In the genomic region with DNA sequence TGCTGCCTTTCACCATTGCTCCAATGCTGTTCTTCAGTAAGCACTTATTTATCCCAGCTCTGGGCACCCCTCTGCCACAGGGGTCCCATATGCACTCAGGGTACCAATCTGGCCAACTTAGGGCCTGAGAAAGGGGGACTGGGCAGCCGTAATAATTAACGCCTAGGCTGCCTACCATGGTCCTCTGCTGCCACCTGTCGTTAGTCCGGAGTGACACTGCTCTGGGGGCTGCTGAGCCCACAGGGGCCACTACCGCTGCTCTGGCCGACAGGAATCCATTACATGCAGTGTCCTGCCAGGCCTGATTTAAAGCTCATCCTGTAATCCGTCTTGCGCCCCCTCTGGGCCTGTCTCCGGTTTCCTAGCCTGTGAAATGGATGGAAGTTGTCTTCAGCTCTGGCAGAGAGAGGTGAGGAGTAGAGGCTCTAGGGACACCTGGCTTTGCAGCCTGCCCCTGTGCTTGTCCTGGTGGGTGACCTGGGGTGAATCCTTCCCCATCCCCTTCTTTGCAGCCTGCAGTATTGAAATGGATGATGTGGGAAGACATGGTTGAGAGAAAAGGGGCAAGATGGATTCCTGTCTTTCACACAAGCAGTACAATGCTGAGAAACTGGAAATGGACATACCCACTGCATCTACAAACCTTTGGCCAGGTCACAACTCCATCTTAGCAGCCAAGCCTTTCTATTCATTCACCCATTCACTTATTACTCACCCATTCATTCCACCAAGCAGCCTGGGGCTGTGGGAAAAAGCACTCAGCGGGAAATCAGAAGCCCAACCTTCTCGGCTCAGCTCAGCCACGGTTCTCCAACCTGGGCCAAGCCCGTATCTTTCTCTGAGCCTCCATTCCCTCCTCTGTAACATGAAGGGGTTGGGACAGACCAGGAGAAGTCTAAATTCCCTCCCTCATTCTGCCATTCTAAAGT, we compare ENCODE assay signal across 8 cellular contexts.
DNase-seq lines count a peak whose midpoint lies in the region; ATAC-seq and TF ChIP-seq lines count a peak whose summit lies in the region.

No MANE protein-coding gene starts in this region.

- no peaks in the 10 kb centered on the region for H3K36me3 ChIP-seq in SJCRH30

- DNase-seq in NCI-H446 (lab: John Stamatoyannopoulos, UW) (peak; percentile 4 to 55), NCI-H446 treated with DMSO at 0.1 percent for 48 hours (lab: John Stamatoyannopoulos, UW) (no peak), SJCRH30 (peak; percentile 62 to 83), astrocyte of the spinal cord (ENCODE audit: low read depth, low spot score) (peak; percentile 1), iPS-NIHi11 (ENCODE audit: low spot score) (peak; percentile 88)
- DNase-seq in stimulated activated CD4-positive, alpha-beta T cell treated with anti-CD3 and anti-CD28 coated beads, Interleukin-1b, Interleukin-23, amount 100 ng/mL, for 48 hours, result peak; percentile 3

- no peaks in the 10 kb centered on the region for H3K9me3 ChIP-seq in SJCRH30 (replicated peaks)

- in situ Hi-C loops in astrocyte of the spinal cord (cut with HindIII; ENCODE audit: low sequenced_read_pairs), result no loop called here

- H3K27me3 ChIP-seq in SJCRH30, result no peaks in the 10 kb centered on the region

- H3K4me3 ChIP-seq in SJCRH30 (no peak overlapping the region), astrocyte of the spinal cord (ENCODE audit: low read depth, low read length) (no peak overlapping the region)

- H3K27ac ChIP-seq in SJCRH30, result no peak overlapping the region

- peak; percentile 58 for TF ChIP-seq CTCF in astrocyte of the spinal cord (IDR thresholded peaks at IDR 0.05; ENCODE audit: low read depth, low read length)

- no peaks in the 10 kb centered on the region for H3K4me1 ChIP-seq in SJCRH30

- peak; percentile 47 for ATAC-seq in HG03108 (IDR thresholded peaks at IDR 0.05; ENCODE audit: unreplicated experiment)
- no peak for ATAC-seq in HG02588 (IDR thresholded peaks at IDR 0.05; ENCODE audit: unreplicated experiment)
